1 cellular context compared by ENCODE assay signal in the genomic region with DNA sequence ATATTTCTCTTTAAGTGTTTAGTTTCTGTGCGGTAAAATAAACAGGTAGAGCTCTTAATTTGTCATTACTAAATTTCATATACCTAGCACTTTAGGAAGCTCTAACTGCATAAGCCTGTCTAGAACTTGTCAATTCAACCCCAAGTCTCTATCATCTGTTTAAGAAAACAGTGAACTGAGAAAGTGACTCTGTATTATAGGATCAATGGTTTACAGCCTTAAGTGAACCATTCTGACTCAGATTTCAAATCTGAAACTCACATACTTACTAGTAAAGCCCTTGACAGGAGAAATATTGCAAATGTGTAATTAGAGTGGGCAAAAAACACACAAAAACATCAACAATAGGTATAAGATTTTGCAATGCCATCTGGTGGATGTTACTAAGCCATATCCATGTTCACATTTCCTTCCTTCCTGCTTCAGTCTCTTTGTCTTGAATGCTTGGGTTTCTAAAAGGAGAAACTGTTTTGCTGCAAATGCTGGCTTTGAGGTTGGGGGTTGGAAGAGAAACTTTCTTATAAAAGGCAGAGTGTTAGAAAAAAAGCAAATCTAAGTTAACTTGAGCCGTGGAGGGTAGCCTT.
TF ChIP-seq lines count a peak whose summit lies in the region.

No MANE protein-coding gene starts in this region.

TF ChIP-seq in HCT116, 20 proteins besides CTCF, POLR2A, EP300 and RAD21 (continued from another document):
- TF ChIP-seq FOSL1 (IDR thresholded peaks at IDR 0.05; ENCODE audit: low read depth) (no peak), CBX3 (IDR thresholded peaks at IDR 0.05; ENCODE audit: low read depth) (no peak)
- TF ChIP-seq, protein P1, sequence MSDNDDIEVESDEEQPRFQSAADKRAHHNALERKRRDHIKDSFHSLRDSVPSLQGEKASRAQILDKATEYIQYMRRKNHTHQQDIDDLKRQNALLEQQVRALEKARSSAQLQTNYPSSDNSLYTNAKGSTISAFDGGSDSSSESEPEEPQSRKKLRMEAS (IDR thresholded peaks at IDR 0.05) = no peak
